ENCODE assay signal across 8 cellular contexts in the genomic region with DNA sequence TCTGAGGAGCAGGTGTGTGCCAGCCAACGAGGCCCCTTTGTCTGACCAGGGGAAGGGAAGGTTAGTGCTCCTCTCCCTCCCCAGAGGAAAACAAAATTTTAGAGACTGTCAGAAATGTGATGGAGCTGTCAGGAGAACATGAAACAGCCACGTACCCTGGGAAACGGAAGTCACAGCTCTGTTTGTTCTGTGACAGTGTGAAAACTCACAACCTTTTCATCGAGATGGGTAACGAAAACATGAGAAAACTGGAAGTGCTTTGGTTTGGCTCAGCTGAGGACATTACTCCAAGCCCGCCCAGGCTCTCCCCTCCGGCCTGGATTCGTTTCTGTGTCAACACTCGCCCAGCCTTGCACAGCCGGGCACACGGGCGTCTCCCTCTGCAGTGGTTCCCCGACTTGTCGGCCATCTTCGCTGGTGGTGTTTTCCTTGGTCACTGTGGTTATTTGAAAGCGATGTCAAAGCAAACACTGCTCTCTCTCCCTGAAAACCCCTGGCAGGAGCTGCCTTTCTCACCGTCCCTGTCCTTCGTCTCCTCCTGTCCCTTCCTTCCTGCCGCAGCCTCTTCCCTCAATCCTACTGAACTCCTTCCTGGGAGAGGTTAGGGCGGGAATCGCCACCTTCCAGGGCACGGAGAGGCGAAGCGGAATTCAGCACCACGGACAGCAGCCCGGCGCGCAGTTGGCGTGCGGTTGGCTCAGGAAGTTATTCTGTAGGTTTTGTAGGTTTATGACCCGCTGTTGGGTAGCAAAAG. TPM values are rescaled to one million over a fixed set of nuclear protein-coding genes. Genes with fewer than 3 reads are reported as not detected.
DNase-seq lines count a peak whose midpoint lies in the region; ATAC-seq and TF ChIP-seq lines count a peak whose summit lies in the region.

No MANE protein-coding gene starts in this region.

- ATAC-seq in heart right ventricle (peak; percentile 46 to 80 (median 66)), HG02623 (IDR thresholded peaks at IDR 0.05; ENCODE audit: unreplicated experiment) (no peak), HG02798 (IDR thresholded peaks at IDR 0.05; ENCODE audit: poor library complexity, unreplicated experiment) (no peak), HG02884 (IDR thresholded peaks at IDR 0.05; ENCODE audit: unreplicated experiment) (no peak)

- H3K27me3 ChIP-seq in heart right ventricle, result peaks cover 0 to 72% (median 58%) of the 10 kb centered on the region in 7 donors
- peaks cover 0 to 5% of the 10 kb centered on the region in 2 donors for H3K27me3 ChIP-seq in right atrium auricular region
- peaks cover 54 to 73% of the 10 kb centered on the region in 2 experiments for H3K27me3 ChIP-seq in mesenchymal stem cell (ENCODE audit: control insufficient read depth in 1 of 2, insufficient read depth in 1 of 2, low read length in 2 of 2)

- no peak overlapping the region for H2BK5ac ChIP-seq in mesenchymal stem cell (ENCODE audit: low read depth, low read length, poor library complexity, severe bottlenecking)

- H3K4me1 ChIP-seq in heart right ventricle (no peaks in the 10 kb centered on the region), right atrium auricular region (no peaks in the 10 kb centered on the region), mesenchymal stem cell (ENCODE audit: control insufficient read depth, insufficient read depth, low read depth, low read length) (peaks cover 9% of the 10 kb centered on the region)

- no peak overlapping the region for H3K4me2 ChIP-seq in mesenchymal stem cell (ENCODE audit: low read length, poor library complexity, severe bottlenecking)

- no peak overlapping the region for H3K14ac ChIP-seq in mesenchymal stem cell (ENCODE audit: low read length in 2 of 2)

- WGBS in heart right ventricle, 2 donors, result 27 to 32% methylated on average over 31 of the region's 31 CpGs
- WGBS in mesenchymal stem cell, result 41% methylated on average over 30 of the region's 31 CpGs

- no peak overlapping the region for H3K18ac ChIP-seq in mesenchymal stem cell (ENCODE audit: low read depth in 1 of 2, low read length in 2 of 2)

- H3K9me3 ChIP-seq in heart right ventricle (no peaks in the 10 kb centered on the region), right atrium auricular region (no peaks in the 10 kb centered on the region), mesenchymal stem cell (ENCODE audit: control insufficient read depth, low read length) (no peaks in the 10 kb centered on the region)

- H3K36me3 ChIP-seq in heart right ventricle (no peaks in the 10 kb centered on the region), right atrium auricular region (no peaks in the 10 kb centered on the region), mesenchymal stem cell (ENCODE audit: control insufficient read depth in 1 of 2, insufficient read depth in 2 of 2, low read depth in 1 of 2, low read length in 2 of 2) (no peaks in the 10 kb centered on the region)

- H4K8ac ChIP-seq in mesenchymal stem cell (ENCODE audit: low read length), result no peak overlapping the region

- H2BK120ac ChIP-seq in mesenchymal stem cell (ENCODE audit: low read depth, low read length), result no peak overlapping the region

- no peaks in the 10 kb centered on the region for H3K79me1 ChIP-seq in mesenchymal stem cell (replicated peaks; ENCODE audit: low read length, poor library complexity, severe bottlenecking)

- H2BK15ac ChIP-seq in mesenchymal stem cell (ENCODE audit: low read depth, poor library complexity, severe bottlenecking), result peak overlapping the region; percentile 4

- TF ChIP-seq CTCF in heart right ventricle (IDR thresholded peaks at IDR 0.05) (no peak), right atrium auricular region (IDR thresholded peaks at IDR 0.05) (no peak)

- no peak overlapping the region for H3K9ac ChIP-seq in mesenchymal stem cell (ENCODE audit: low read length)

- no peak overlapping the region for H2AK5ac ChIP-seq in mesenchymal stem cell (ENCODE audit: low read length, severe bottlenecking)

- no peak overlapping the region for H2AFZ ChIP-seq in mesenchymal stem cell (ENCODE audit: low read depth, low read length)

- intact Hi-C loops in heart right ventricle (cut with DNase I), result loop anchor here in 1 of 10 donors (5.0 kb wide), 1 partner anchor 487 kb away; no protein-coding TSS in a partner anchor

- DNase-seq in heart right ventricle, result peak in 1 of 2 donors; percentile 56
- no peak for DNase-seq in right atrium auricular region (ENCODE audit: low spot score)
- DNase-seq in activated naive CD4-positive, alpha-beta T cell treated with Interleukin-2 at 50 U/mL for 16 hours, result peak; percentile 69
- peak; percentile 54 for DNase-seq in mesenchymal stem cell
- no peak for DNase-seq in SIG-M5 (lab: John Stamatoyannopoulos, UW)

- no peak overlapping the region for H3K27ac ChIP-seq in heart right ventricle
- H3K27ac ChIP-seq in right atrium auricular region, result no peak overlapping the region
- no peak overlapping the region for H3K27ac ChIP-seq in mesenchymal stem cell (ENCODE audit: low read length, poor library complexity, severe bottlenecking)

- H2BK12ac ChIP-seq in mesenchymal stem cell (ENCODE audit: low read length in 2 of 2), result no peak overlapping the region

- H3K4me3 ChIP-seq in heart right ventricle (no peak overlapping the region), right atrium auricular region (no peak overlapping the region), mesenchymal stem cell (ENCODE audit: insufficient read depth in 1 of 2, low read depth in 1 of 2, low read length in 2 of 2) (no peak overlapping the region)

- no peak overlapping the region for H3K4ac ChIP-seq in mesenchymal stem cell (ENCODE audit: low read depth in 1 of 2, low read length in 2 of 2)

- no peak overlapping the region for H3K23ac ChIP-seq in mesenchymal stem cell (ENCODE audit: low read length in 2 of 2)

- H4K91ac ChIP-seq in mesenchymal stem cell (ENCODE audit: low read length), result no peak overlapping the region

RNA-seq across cellular contexts. Expression of gene RPS19BP1, which starts 12.9 kb away (rescaled TPM):
- total RNA-seq in heart right ventricle, result 10 to 100 TPM; 31.3 to 64.0 (median 37.2) TPM
- 100 to 1,000 TPM; 154 to 222 TPM for polyA plus RNA-seq in heart right ventricle
- 100 to 1,000 TPM in 1 of 2 donors, 10 to 100 TPM in 1; 88.1 to 135 TPM for total RNA-seq in right atrium auricular region
- polyA plus RNA-seq in mesenchymal stem cell (2013, experiment 1 of 2), result 59.9 TPM
- polyA plus RNA-seq in mesenchymal stem cell (2013, experiment 2 of 2), result 59.6 TPM

RNA-seq across cellular contexts. Expression of gene CACNA1I, which starts 25.1 kb away (rescaled TPM):
- total RNA-seq in heart right ventricle (under 1 TPM in 5 of 10 donors, not detected in 5; 0.04 to 0.06 (median 0.05) TPM), right atrium auricular region (under 1 TPM in 1 of 2 donors, not detected in 1; 0.08 TPM)
- polyA plus RNA-seq in heart right ventricle, result under 1 TPM in 1 of 2 donors, not detected in 1; under 0.01 TPM
- under 0.01 TPM for polyA plus RNA-seq in mesenchymal stem cell (2013, experiment 1 of 2)
- polyA plus RNA-seq in mesenchymal stem cell (2013, experiment 2 of 2), result 0.01 TPM

RNA-seq across cellular contexts. Expression of gene ATF4, which starts 25.1 kb away (rescaled TPM):
- total RNA-seq in heart right ventricle (100 to 1,000 TPM in 9 of 10 donors, 10 to 100 TPM in 1; 95.2 to 319 (median 133) TPM), right atrium auricular region (100 to 1,000 TPM; 155 to 256 TPM)
- 100 to 1,000 TPM; 439 to 637 TPM for polyA plus RNA-seq in heart right ventricle
- polyA plus RNA-seq in mesenchymal stem cell (2013, experiment 1 of 2), result 513 TPM
- polyA plus RNA-seq in mesenchymal stem cell (2013, experiment 2 of 2), result 503 TPM

RNA-seq across cellular contexts. Expression of gene MIEF1, which starts 43.4 kb away (rescaled TPM):
- total RNA-seq in heart right ventricle (10 to 100 TPM; 12.8 to 35.8 (median 17.5) TPM), right atrium auricular region (10 to 100 TPM; 14.4 to 22.1 TPM)
- polyA plus RNA-seq in heart right ventricle, result 1 to 10 TPM; 7.0 to 9.1 TPM
- polyA plus RNA-seq in mesenchymal stem cell (2013, experiment 1 of 2), result 19.0 TPM
- polyA plus RNA-seq in mesenchymal stem cell (2013, experiment 2 of 2), result 19.9 TPM

Comparison
In these comparisons a context has a peak if more than half of its experiments do, and no peak if none do; other contexts are left out.
1. ATAC-seq: peak in heart right ventricle (8 of 8); none in HG02623 (single experiment), HG02798 (single experiment) and HG02884 (single experiment).
2. DNase-seq: peak in activated naive CD4-positive, alpha-beta T cell treated with Interleukin-2 at 50 U/mL for 16 hours (single experiment) and mesenchymal stem cell (single experiment); none in right atrium auricular region (single experiment) and SIG-M5 (single experiment).